12 cellular contexts compared by ENCODE assay signal in the genomic region with DNA sequence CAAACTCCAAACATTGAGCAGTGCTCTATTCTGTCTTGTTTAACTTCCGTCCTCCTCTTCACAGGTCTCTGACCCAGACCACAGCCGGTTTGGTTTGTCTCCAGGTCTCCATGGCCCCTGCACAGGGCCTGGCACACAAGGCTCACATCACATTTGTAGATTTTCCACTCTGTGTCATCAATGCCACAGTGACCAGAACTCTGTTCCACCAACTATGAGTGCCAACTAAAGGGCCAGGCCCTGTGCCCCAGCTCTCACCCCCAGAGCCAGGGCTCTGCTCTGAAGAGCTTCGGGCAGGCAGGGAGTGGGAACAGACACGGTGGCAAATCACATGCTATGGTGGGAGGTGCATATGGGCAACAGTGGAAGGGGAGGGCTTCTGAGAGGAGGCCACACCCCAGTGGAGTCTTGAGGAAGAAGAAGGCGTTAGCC. TPM values are rescaled to one million over a fixed set of nuclear protein-coding genes. Genes with fewer than 3 reads are reported as not detected.
A peak's percentile ranks its signal among the peaks of the same experiment; 100 is the strongest.
DNase-seq lines count a peak whose midpoint lies in the region; ATAC-seq, FAIRE-seq and TF ChIP-seq lines count a peak whose summit lies in the region.
"Had no signal": no experiment of that assay in that cellular context is flagged by ENCODE, and none has a peak within 500 bp of the region (broad histone marks: within the 10 kb centered on the region; RNA-seq: fewer than 3 reads in every experiment).

No MANE protein-coding gene starts in this region.

- intact Hi-C loops in left colon (cut with DNase I, micrococcal nuclease) (no loop called here), transverse colon (cut with DNase I; ENCODE audit: low total_unique reads) (loop anchor here (5.0 kb wide), 1 partner anchor 864 kb away; no protein-coding TSS in a partner anchor)

- no peak overlapping the region for H3K4me2 ChIP-seq in astrocyte (ENCODE audit: low read length)

- H3K27ac ChIP-seq in astrocyte (ENCODE audit: low read depth, low read length) (no peak overlapping the region), transverse colon (peak overlapping the region; percentile 81 to 90 (median 88))

- H3K36me3 ChIP-seq in astrocyte (ENCODE audit: insufficient read depth, low read length): peaks cover 50% of the 10 kb centered on the region
- peaks cover 0 to 30% (median 0%) of the 10 kb centered on the region in 4 donors for H3K36me3 ChIP-seq in transverse colon

- TF ChIP-seq POLR2A in transverse colon (IDR thresholded peaks at IDR 0.05): no peak

- H3K9me3 ChIP-seq in astrocyte (ENCODE audit: insufficient read depth, low read depth, low read length): no peaks in the 10 kb centered on the region
- no peaks in the 10 kb centered on the region for H3K9me3 ChIP-seq in transverse colon

- H3K4me1 ChIP-seq in astrocyte (ENCODE audit: insufficient read depth, low read length): peaks cover 9% of the 10 kb centered on the region
- H3K4me1 ChIP-seq in transverse colon: peaks cover 0 to 26% (median 20%) of the 10 kb centered on the region in 4 donors

- FAIRE-seq in astrocyte (lab: Jason Lieb, UNC): no peak
- FAIRE-seq: bronchial epithelial cell had no signal

- 44 to 94% methylated on average over 2 to 5 of the region's 5 CpGs for WGBS in transverse colon (ENCODE audit: low coverage in 1 of 2), 2 donors

- no peak for DNase-seq in activated naive CD4-positive, alpha-beta T cell treated with anti-CD3 and anti-CD28 coated beads, Interleukin-2, amount 50 U/mL, for 72 hours (ENCODE audit: low spot score in 2 of 2)
- no peak for DNase-seq in activated naive CD4-positive, alpha-beta T cell treated with anti-CD3 and anti-CD28 coated beads, Interleukin-2, amount 50 U/mL, for 16 hours
- DNase-seq in astrocyte (ENCODE audit: low read depth) (peak; percentile 24), left colon (peak; percentile 63 to 82), transverse colon (peak; percentile 66), HCEC 1CT (no peak)
- DNase-seq in stimulated activated CD4-positive, alpha-beta T cell treated with anti-CD3 and anti-CD28 coated beads, Interleukin-4, amount 100 ng/mL, for 1 hour: no peak
- DNase-seq: NCI-H1436 treated with DMSO at 0.1 percent for 48 hours, NCI-H774 had no signal

- peak overlapping the region; percentile 2 to 23 for H3K27ac Mint-ChIP-seq in activated naive CD4-positive, alpha-beta T cell treated with anti-CD3 and anti-CD28 coated beads, Interleukin-2, amount 50 U/mL, for 72 hours
- peak overlapping the region; percentile 69 for H3K27ac Mint-ChIP-seq in astrocyte (ENCODE audit: unreplicated experiment)

- H3K27me3 Mint-ChIP-seq in astrocyte (ENCODE audit: low read depth, unreplicated experiment): no peaks in the 10 kb centered on the region

- H3K79me2 ChIP-seq in astrocyte (ENCODE audit: insufficient read depth, low read length): no peaks in the 10 kb centered on the region

- H3K4me3 ChIP-seq in astrocyte (ENCODE audit: insufficient read depth, low read depth, low read length) (no peak overlapping the region), transverse colon (no peak overlapping the region)

- no peak for TF ChIP-seq EP300 in transverse colon (IDR thresholded peaks at IDR 0.05; ENCODE audit: low read depth)

- peaks cover 15% of the 10 kb centered on the region in 2 donors for H3K36me3 Mint-ChIP-seq in activated naive CD4-positive, alpha-beta T cell treated with anti-CD3 and anti-CD28 coated beads, Interleukin-2, amount 50 U/mL, for 72 hours
- H3K36me3 Mint-ChIP-seq in astrocyte (ENCODE audit: low read depth, unreplicated experiment): peaks cover 19% of the 10 kb centered on the region

- H2AFZ ChIP-seq in astrocyte (ENCODE audit: low read depth, low read length): no peak overlapping the region

- in situ Hi-C loops in transverse colon (cut with MboI; ENCODE audit: low pct_ligation_motif_present in 1 of 4, low pct_unique_long_range_greater_than_20kb in 1 of 4, low sequenced_read_pairs in 3 of 4): no loop called here

- peaks cover 4% of the 10 kb centered on the region for H4K20me1 ChIP-seq in astrocyte (ENCODE audit: insufficient read depth, low read length)

- H3K9ac ChIP-seq in astrocyte (ENCODE audit: low read length): no peak overlapping the region

- ATAC-seq in activated naive CD4-positive, alpha-beta T cell treated with anti-CD3 and anti-CD28 coated beads, Interleukin-2, amount 50 U/mL, for 72 hours: peak in 1 of 2 donors; percentile 50
- ATAC-seq in left colon (peak; percentile 75), GM18909 (IDR thresholded peaks at IDR 0.05; ENCODE audit: poor library complexity, unreplicated experiment) (no peak)

- H3K9me3 Mint-ChIP-seq in activated naive CD4-positive, alpha-beta T cell treated with anti-CD3 and anti-CD28 coated beads, Interleukin-2, amount 50 U/mL, for 72 hours: no peaks in the 10 kb centered on the region
- H3K9me3 Mint-ChIP-seq in astrocyte (ENCODE audit: unreplicated experiment): no peaks in the 10 kb centered on the region

- H3K27me3 ChIP-seq in astrocyte (ENCODE audit: insufficient read depth, low read length) (no peaks in the 10 kb centered on the region), transverse colon (no peaks in the 10 kb centered on the region)

- TF ChIP-seq CTCF in astrocyte (IDR thresholded peaks at IDR 0.05; ENCODE audit: insufficient read depth, low read depth, low read length) (no peak), transverse colon (IDR thresholded peaks at IDR 0.05) (no peak)

- H3K4me3 Mint-ChIP-seq in astrocyte (ENCODE audit: unreplicated experiment): no peak overlapping the region

- peaks cover 16% of the 10 kb centered on the region for H3K4me1 Mint-ChIP-seq in astrocyte (ENCODE audit: low read depth, unreplicated experiment)

RNA-seq across cellular contexts. Expression of gene SMG9, which starts 16.0 kb away (rescaled TPM):
- total RNA-seq in activated naive CD4-positive, alpha-beta T cell treated with anti-CD3 and anti-CD28 coated beads, Interleukin-2, amount 50 U/mL, for 72 hours: 100 to 1,000 TPM in 1 of 2 donors, 10 to 100 TPM in 1; 62.8 to 145 TPM
- total RNA-seq in astrocyte (35.0 and 37.0 TPM in 2 replicates), left colon (10 to 100 TPM; 25.4 to 40.3 TPM), transverse colon (10 to 100 TPM in 3 of 4 donors, 1 to 10 TPM in 1; 4.1 to 68.7 (median 13.8) TPM)

RNA-seq across cellular contexts. Expression of gene IRGC, which starts 22.9 kb away (rescaled TPM):
- total RNA-seq in activated naive CD4-positive, alpha-beta T cell treated with anti-CD3 and anti-CD28 coated beads, Interleukin-2, amount 50 U/mL, for 72 hours: not detected
- not detected in 2 replicates for total RNA-seq in astrocyte
- total RNA-seq in left colon: not detected
- not detected for total RNA-seq in transverse colon
- total RNA-seq: bronchial epithelial cell, G401 had no signal

RNA-seq across cellular contexts. Expression of gene KCNN4, which starts 42.0 kb away (rescaled TPM):
- 100 to 1,000 TPM; 110 to 145 TPM for total RNA-seq in activated naive CD4-positive, alpha-beta T cell treated with anti-CD3 and anti-CD28 coated beads, Interleukin-2, amount 50 U/mL, for 72 hours
- total RNA-seq in astrocyte (2.6 and 3.6 TPM in 2 replicates), left colon (10 to 100 TPM; 21.2 to 45.6 TPM), transverse colon (10 to 100 TPM in 3 of 4 donors, not detected in 1; 26.5 to 72.2 (median 37.4) TPM)

Comparison
In these comparisons a context has a peak if more than half of its experiments do, and no peak if none do; other contexts are left out.
1. DNase-seq: peak in astrocyte (single experiment), left colon (2 of 2) and transverse colon (single experiment); none in activated naive CD4-positive, alpha-beta T cell treated with anti-CD3 and anti-CD28 coated beads, Interleukin-2, amount 50 U/mL, for 72 hours (0 of 2), activated naive CD4-positive, alpha-beta T cell treated with anti-CD3 and anti-CD28 coated beads, Interleukin-2, amount 50 U/mL, for 16 hours (single experiment), stimulated activated CD4-positive, alpha-beta T cell treated with anti-CD3 and anti-CD28 coated beads, Interleukin-4, amount 100 ng/mL, for 1 hour (single experiment) and HCEC 1CT (single experiment).